1 cellular context compared by ENCODE assay signal in the genomic region with DNA sequence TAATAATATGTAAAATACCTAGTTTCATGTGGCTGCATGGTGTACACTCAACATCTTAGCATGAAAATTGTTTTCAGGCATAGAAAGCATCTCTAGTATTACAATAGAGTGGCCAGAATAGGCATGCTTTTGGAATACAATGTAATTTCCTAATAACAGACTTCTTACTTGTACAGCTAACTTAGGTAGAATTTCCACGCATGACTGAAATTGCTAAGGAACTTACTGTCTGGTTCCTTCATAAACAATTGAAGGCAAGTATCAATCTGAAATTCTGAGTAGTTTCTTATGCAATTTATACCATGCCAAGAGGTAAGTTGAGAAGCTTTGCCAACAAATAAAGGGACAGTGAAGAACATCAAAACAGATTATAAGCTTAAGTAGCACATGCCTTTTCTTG.
TF ChIP-seq lines count a peak whose summit lies in the region.

No MANE protein-coding gene starts in this region.

TF ChIP-seq in GM12878, 131 proteins besides CTCF, POLR2A, EP300 and RAD21 (continued from another document):
- TF ChIP-seq, protein P1, sequence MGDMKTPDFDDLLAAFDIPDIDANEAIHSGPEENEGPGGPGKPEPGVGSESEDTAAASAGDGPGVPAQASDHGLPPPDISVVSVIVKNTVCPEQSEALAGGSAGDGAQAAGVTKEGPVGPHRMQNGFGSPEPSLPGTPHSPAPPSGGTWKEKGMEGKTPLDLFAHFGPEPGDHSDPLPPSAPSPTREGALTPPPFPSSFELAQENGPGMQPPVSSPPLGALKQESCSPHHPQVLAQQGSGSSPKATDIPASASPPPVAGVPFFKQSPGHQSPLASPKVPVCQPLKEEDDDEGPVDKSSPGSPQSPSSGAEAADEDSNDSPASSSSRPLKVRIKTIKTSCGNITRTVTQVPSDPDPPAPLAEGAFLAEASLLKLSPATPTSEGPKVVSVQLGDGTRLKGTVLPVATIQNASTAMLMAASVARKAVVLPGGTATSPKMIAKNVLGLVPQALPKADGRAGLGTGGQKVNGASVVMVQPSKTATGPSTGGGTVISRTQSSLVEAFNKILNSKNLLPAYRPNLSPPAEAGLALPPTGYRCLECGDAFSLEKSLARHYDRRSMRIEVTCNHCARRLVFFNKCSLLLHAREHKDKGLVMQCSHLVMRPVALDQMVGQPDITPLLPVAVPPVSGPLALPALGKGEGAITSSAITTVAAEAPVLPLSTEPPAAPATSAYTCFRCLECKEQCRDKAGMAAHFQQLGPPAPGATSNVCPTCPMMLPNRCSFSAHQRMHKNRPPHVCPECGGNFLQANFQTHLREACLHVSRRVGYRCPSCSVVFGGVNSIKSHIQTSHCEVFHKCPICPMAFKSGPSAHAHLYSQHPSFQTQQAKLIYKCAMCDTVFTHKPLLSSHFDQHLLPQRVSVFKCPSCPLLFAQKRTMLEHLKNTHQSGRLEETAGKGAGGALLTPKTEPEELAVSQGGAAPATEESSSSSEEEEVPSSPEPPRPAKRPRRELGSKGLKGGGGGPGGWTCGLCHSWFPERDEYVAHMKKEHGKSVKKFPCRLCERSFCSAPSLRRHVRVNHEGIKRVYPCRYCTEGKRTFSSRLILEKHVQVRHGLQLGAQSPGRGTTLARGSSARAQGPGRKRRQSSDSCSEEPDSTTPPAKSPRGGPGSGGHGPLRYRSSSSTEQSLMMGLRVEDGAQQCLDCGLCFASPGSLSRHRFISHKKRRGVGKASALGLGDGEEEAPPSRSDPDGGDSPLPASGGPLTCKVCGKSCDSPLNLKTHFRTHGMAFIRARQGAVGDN (IDR thresholded peaks at IDR 0.05), result no peak
- no peak for TF ChIP-seq CHD2 (IDR thresholded peaks at IDR 0.05; ENCODE audit: borderline replicate concordance, low read depth, low read length)
- TF ChIP-seq JUND (IDR thresholded peaks at IDR 0.05; ENCODE audit: low read depth, low read length), result no peak
- no peak for TF ChIP-seq RELA (IDR thresholded peaks at IDR 0.05; ENCODE audit: borderline replicate concordance, partially characterized antibody)
- TF ChIP-seq NR2C1 (IDR thresholded peaks at IDR 0.05), result no peak
- TF ChIP-seq EZH2 (IDR thresholded peaks at IDR 0.05; ENCODE audit: borderline replicate concordance, control insufficient read depth, low read depth, low read length), result no peak
- TF ChIP-seq RBBP5 (conservative IDR thresholded peaks at IDR 0.05), result no peak
- no peak for TF ChIP-seq RB1 (IDR thresholded peaks at IDR 0.05; ENCODE audit: borderline replicate concordance)
- TF ChIP-seq, protein P2, sequence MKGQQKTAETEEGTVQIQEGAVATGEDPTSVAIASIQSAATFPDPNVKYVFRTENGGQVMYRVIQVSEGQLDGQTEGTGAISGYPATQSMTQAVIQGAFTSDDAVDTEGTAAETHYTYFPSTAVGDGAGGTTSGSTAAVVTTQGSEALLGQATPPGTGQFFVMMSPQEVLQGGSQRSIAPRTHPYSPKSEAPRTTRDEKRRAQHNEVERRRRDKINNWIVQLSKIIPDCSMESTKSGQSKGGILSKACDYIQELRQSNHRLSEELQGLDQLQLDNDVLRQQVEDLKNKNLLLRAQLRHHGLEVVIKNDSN (IDR thresholded peaks at IDR 0.05; ENCODE audit: borderline replicate concordance, extremely low read length, insufficient read depth, low read depth, low read length), result no peak
- TF ChIP-seq, protein P3, sequence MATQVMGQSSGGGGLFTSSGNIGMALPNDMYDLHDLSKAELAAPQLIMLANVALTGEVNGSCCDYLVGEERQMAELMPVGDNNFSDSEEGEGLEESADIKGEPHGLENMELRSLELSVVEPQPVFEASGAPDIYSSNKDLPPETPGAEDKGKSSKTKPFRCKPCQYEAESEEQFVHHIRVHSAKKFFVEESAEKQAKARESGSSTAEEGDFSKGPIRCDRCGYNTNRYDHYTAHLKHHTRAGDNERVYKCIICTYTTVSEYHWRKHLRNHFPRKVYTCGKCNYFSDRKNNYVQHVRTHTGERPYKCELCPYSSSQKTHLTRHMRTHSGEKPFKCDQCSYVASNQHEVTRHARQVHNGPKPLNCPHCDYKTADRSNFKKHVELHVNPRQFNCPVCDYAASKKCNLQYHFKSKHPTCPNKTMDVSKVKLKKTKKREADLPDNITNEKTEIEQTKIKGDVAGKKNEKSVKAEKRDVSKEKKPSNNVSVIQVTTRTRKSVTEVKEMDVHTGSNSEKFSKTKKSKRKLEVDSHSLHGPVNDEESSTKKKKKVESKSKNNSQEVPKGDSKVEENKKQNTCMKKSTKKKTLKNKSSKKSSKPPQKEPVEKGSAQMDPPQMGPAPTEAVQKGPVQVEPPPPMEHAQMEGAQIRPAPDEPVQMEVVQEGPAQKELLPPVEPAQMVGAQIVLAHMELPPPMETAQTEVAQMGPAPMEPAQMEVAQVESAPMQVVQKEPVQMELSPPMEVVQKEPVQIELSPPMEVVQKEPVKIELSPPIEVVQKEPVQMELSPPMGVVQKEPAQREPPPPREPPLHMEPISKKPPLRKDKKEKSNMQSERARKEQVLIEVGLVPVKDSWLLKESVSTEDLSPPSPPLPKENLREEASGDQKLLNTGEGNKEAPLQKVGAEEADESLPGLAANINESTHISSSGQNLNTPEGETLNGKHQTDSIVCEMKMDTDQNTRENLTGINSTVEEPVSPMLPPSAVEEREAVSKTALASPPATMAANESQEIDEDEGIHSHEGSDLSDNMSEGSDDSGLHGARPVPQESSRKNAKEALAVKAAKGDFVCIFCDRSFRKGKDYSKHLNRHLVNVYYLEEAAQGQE (IDR thresholded peaks at IDR 0.05; ENCODE audit: low read depth, low read length), result no peak
- TF ChIP-seq HDGF (IDR thresholded peaks at IDR 0.05), result no peak
- TF ChIP-seq NFYA (IDR thresholded peaks at IDR 0.05; ENCODE audit: borderline replicate concordance, low read depth, low read length), result no peak
- no peak for TF ChIP-seq HDAC2 (IDR thresholded peaks at IDR 0.05)
- TF ChIP-seq, protein P4, sequence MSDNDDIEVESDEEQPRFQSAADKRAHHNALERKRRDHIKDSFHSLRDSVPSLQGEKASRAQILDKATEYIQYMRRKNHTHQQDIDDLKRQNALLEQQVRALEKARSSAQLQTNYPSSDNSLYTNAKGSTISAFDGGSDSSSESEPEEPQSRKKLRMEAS (IDR thresholded peaks at IDR 0.05; ENCODE audit: low read depth, low read length), result no peak
- TF ChIP-seq, protein P5, sequence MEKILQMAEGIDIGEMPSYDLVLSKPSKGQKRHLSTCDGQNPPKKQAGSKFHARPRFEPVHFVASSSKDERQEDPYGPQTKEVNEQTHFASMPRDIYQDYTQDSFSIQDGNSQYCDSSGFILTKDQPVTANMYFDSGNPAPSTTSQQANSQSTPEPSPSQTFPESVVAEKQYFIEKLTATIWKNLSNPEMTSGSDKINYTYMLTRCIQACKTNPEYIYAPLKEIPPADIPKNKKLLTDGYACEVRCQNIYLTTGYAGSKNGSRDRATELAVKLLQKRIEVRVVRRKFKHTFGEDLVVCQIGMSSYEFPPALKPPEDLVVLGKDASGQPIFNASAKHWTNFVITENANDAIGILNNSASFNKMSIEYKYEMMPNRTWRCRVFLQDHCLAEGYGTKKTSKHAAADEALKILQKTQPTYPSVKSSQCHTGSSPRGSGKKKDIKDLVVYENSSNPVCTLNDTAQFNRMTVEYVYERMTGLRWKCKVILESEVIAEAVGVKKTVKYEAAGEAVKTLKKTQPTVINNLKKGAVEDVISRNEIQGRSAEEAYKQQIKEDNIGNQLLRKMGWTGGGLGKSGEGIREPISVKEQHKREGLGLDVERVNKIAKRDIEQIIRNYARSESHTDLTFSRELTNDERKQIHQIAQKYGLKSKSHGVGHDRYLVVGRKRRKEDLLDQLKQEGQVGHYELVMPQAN (conservative IDR thresholded peaks at IDR 0.05), result no peak
- TF ChIP-seq FOXM1 (IDR thresholded peaks at IDR 0.05; ENCODE audit: low read depth, low read length), result no peak
TF ChIP-seq in GM12878: peak in this region for 0.
